In the genomic region with DNA sequence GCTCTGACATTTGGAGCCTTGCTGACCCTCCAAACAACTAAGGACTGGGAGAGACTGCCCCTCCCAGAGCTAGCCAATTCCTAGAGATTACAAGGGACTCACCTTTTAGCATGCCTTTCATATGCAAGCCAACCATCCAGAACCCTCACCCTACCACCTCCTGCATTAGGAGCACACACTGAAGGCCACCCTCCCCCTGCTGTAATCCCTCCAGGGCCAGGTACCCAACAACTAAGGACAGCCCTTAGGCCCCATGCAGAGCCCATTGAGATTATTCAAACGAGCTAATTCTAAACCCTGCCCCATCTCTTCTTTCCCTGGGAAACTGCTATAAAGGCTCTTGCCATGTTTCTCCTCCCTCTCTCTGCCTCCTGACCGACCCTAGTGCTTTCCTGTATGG, we compare ENCODE assay signal across 30 cellular contexts.
"Had no signal": no experiment of that assay in that cellular context is flagged by ENCODE, and none has a peak within 500 bp of the region (broad histone marks: within the 10 kb centered on the region; RNA-seq: fewer than 3 reads in every experiment).

No MANE protein-coding gene starts in this region.

- H3K36me3 ChIP-seq: ascending aorta, WERI-Rb-1 had no signal

- H3K36me3 Mint-ChIP-seq: activated naive CD4-positive, alpha-beta T cell treated with anti-CD3 and anti-CD28 coated beads, Interleukin-2, amount 50 U/mL, for 72 hours had no signal

- H3K27me3 ChIP-seq: ascending aorta, body of pancreas had no signal

- H3K9me3 ChIP-seq: ascending aorta, SK-N-SH had no signal

- DNase-seq: activated CD4-positive, alpha-beta T cell treated with anti-CD3 and anti-CD28 coated beads for 4 hours; activated CD8-positive, alpha-beta memory T cell treated with anti-CD3 and anti-CD28 coated beads, Interleukin-2, amount 50 U/mL, for 4 hours; activated CD8-positive, alpha-beta T cell treated with anti-CD3 and anti-CD28 coated beads for 36 hours; activated effector memory CD4-positive, alpha-beta T cell treated with anti-CD3 and anti-CD28 coated beads, Interleukin-2, amount 50 U/mL, for 16 hours; activated naive CD4-positive, alpha-beta T cell treated with Interleukin-2 at 50 U/mL for 16 hours; activated naive CD8-positive, alpha-beta T cell treated with anti-CD3 and anti-CD28 coated beads, Interleukin-2, amount 50 U/mL, for 24 hours; amniotic stem cell; body of pancreas; MV-4-11; NCI-H1092 treated with DMSO at 0.1 percent for 48 hours; NCI-H1417 treated with DMSO at 0.1 percent for 48 hours; NCI-H1694; NCI-H2029; NCI-H2107; NCI-H2171 treated with DMSO at 0.1 percent for 48 hours; NCI-H226; NCI-H526; NCI-H82; OCI-M1; RPMI8226; SK-N-SH; T-helper 1 cell; WERI-Rb-1 had no signal

- H3K4me1 Mint-ChIP-seq: activated naive CD8-positive, alpha-beta T cell treated with anti-CD3 and anti-CD28 coated beads, Interleukin-2, amount 50 U/mL, for 24 hours; central memory CD8-positive, alpha-beta T cell had no signal

- ATAC-seq: activated CD4-positive, CD25-positive, alpha-beta regulatory T cell treated with anti-CD3 and anti-CD28 coated beads, Interleukin-2, amount 50 U/mL, for 24 hours; activated CD8-positive, alpha-beta T cell treated with anti-CD3 and anti-CD28 coated beads for 36 hours; activated naive CD4-positive, alpha-beta T cell treated with anti-CD3 and anti-CD28 coated beads, Interleukin-2, amount 50 U/mL, for 72 hours; activated naive CD8-positive, alpha-beta T cell treated with anti-CD3 and anti-CD28 coated beads, Interleukin-2, amount 50 U/mL, for 24 hours; body of pancreas; Panc1; Right ventricle myocardium inferior had no signal

- H3K27ac Mint-ChIP-seq: activated CD8-positive, alpha-beta T cell treated with anti-CD3 and anti-CD28 coated beads for 36 hours; activated naive CD4-positive, alpha-beta T cell treated with anti-CD3 and anti-CD28 coated beads, Interleukin-2, amount 50 U/mL, for 72 hours; activated naive CD8-positive, alpha-beta T cell treated with anti-CD3 and anti-CD28 coated beads, Interleukin-2, amount 50 U/mL, for 24 hours had no signal

- H3K27me3 Mint-ChIP-seq: activated CD8-positive, alpha-beta T cell treated with anti-CD3 and anti-CD28 coated beads for 36 hours; activated naive CD8-positive, alpha-beta T cell treated with anti-CD3 and anti-CD28 coated beads, Interleukin-2, amount 50 U/mL, for 24 hours; central memory CD8-positive, alpha-beta T cell had no signal

- H3K4me1 ChIP-seq: ascending aorta, body of pancreas had no signal

- H3K4me3 ChIP-seq: ascending aorta, body of pancreas had no signal

- H3K27ac ChIP-seq: ascending aorta, body of pancreas, KMS-11, WERI-Rb-1 had no signal

- H3K4me3 Mint-ChIP-seq: activated CD8-positive, alpha-beta T cell treated with anti-CD3 and anti-CD28 coated beads for 36 hours; activated naive CD8-positive, alpha-beta T cell treated with anti-CD3 and anti-CD28 coated beads, Interleukin-2, amount 50 U/mL, for 24 hours; central memory CD8-positive, alpha-beta T cell had no signal

- H3K9ac ChIP-seq: KMS-11, SK-N-SH had no signal
